ENCODE assay signal across 6 cellular contexts in the genomic region with DNA sequence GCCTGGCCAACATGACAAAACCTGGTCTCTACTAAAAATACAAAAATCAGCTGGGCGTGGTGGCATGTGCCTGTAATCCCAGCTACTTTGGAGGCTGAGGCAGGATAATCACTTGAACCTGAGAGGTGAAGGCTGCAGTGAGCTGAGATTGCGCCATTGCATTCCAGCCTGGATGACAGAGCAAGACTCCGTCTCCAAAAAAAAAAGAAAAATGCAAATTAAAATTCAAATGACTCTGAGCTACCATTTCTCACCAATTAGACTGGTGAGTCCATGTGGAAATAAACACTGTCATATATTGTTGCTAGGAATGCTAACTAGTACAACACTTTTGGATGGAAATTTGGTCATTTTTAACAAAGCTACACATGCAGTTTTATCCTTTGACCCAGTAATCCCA. TPM values are rescaled to one million over a fixed set of nuclear protein-coding genes. Genes with fewer than 3 reads are reported as not detected.
DNase-seq lines count a peak whose midpoint lies in the region; ATAC-seq and TF ChIP-seq lines count a peak whose summit lies in the region.
"Not testable (repeated sequence)": the region's sequence is repeated elsewhere in the genome, so short reads cannot be mapped to it uniquely, and the experiment has no call there.

No MANE protein-coding gene starts in this region.

- not testable (repeated sequence) for H3K36me3 ChIP-seq in RWPE2 (ENCODE audit: low read depth)

- H3K27ac ChIP-seq in RWPE2 (ENCODE audit: poor library complexity, severe bottlenecking); foreskin keratinocyte: not testable (repeated sequence)

- peak; percentile 31; the same call in 2 of the 3 replicates for ATAC-seq in RWPE2 (ENCODE audit: low read depth)
- ATAC-seq in foreskin keratinocyte = not testable (repeated sequence)

- H3K9me3 ChIP-seq in RWPE2 (ENCODE audit: severe bottlenecking) = not testable (repeated sequence)

- not testable (repeated sequence) for H3K4me3 ChIP-seq in RWPE2 (ENCODE audit: severe bottlenecking); epithelial cell of esophagus (ENCODE audit: low read length)

- TF ChIP-seq CTCF in RWPE2 (IDR thresholded peaks at IDR 0.05; ENCODE audit: poor library complexity, severe bottlenecking); epithelial cell of esophagus (IDR thresholded peaks at IDR 0.05; ENCODE audit: insufficient read depth, low read depth, low read length, missing control alignments); foreskin keratinocyte (conservative IDR thresholded peaks at IDR 0.05): not testable (repeated sequence)

- H3K27me3 ChIP-seq in RWPE2 (ENCODE audit: insufficient read depth, poor library complexity, severe bottlenecking); foreskin keratinocyte: not testable (repeated sequence)

- not testable (repeated sequence) for H3K4me1 ChIP-seq in RWPE2 (ENCODE audit: insufficient read depth, poor library complexity, severe bottlenecking); foreskin keratinocyte

- peak; percentile 13 for DNase-seq in ELR (ENCODE audit: low read depth)
- peak; percentile 30 for DNase-seq in HS-5 (ENCODE audit: low read depth)
- not testable (repeated sequence) for DNase-seq in RWPE2 (ENCODE audit: low spot score)
- DNase-seq in astrocyte of the hippocampus (ENCODE audit: low read depth, low spot score) = peak; percentile 31
- peak; percentile 52 for DNase-seq in epithelial cell of esophagus (ENCODE audit: low read depth)
- DNase-seq in foreskin keratinocyte = peak; percentile 12 to 36

RNA-seq across cellular contexts. Expression of gene EIF2B3, which starts 28.8 kb away (rescaled TPM):
- total RNA-seq in foreskin keratinocyte = 37.9 and 42.9 TPM in 2 replicates
- polyA plus RNA-seq in foreskin keratinocyte = 33.1 and 39.0 TPM in 2 replicates

RNA-seq across cellular contexts. Expression of gene HECTD3, which starts 53.6 kb away (rescaled TPM):
- total RNA-seq in foreskin keratinocyte = 23.4 and 24.8 TPM in 2 replicates
- polyA plus RNA-seq in foreskin keratinocyte = 23.4 and 25.9 TPM in 2 replicates

RNA-seq across cellular contexts. Expression of gene UROD, which starts 54.5 kb away (rescaled TPM):
- total RNA-seq in foreskin keratinocyte = 149 and 150 TPM in 2 replicates
- 183 and 184 TPM in 2 replicates for polyA plus RNA-seq in foreskin keratinocyte
